In genomic region chr13:52012512-52012836, GRCh38 we compare ENCODE assay signal across 8 cellular contexts. TPM values are rescaled to one million over a fixed set of nuclear protein-coding genes. Genes with fewer than 3 reads are reported as not detected.
A peak's percentile ranks its signal among the peaks of the same experiment; 100 is the strongest.
DNase-seq lines count a peak whose midpoint lies in the region; ATAC-seq and TF ChIP-seq lines count a peak whose summit lies in the region.

No MANE protein-coding gene starts in this region.

- H3K9me3 ChIP-seq in Panc1 (ENCODE audit: control insufficient read depth, insufficient read depth, low read depth, low read length) (no peaks in the 10 kb centered on the region), esophagus muscularis mucosa (no peaks in the 10 kb centered on the region), psoas muscle (no peaks in the 10 kb centered on the region)

- H3K36me3 ChIP-seq in Panc1 (ENCODE audit: control insufficient read depth, insufficient read depth, low read length) (peaks cover 6% of the 10 kb centered on the region; the same call in 1 of the 2 replicates), esophagus muscularis mucosa (peaks cover 0 to 8% (median 6%) of the 10 kb centered on the region in 4 donors), psoas muscle (ENCODE audit: insufficient read depth in 1 of 2, low read depth in 1 of 2) (no peaks in the 10 kb centered on the region)

- TSS peak; percentile 91 for BruUV-seq in Panc1 (replicated peaks; lab: Mats Ljungman, UMichigan)

- TF ChIP-seq POLR2A in esophagus muscularis mucosa (IDR thresholded peaks at IDR 0.05; ENCODE audit: low read depth), result peak; percentile 16

- in situ Hi-C loops in Panc1 (cut with HindIII; ENCODE audit: low pct_unique_long_range_greater_than_20kb, low sequenced_read_pairs), result no loop called here

- H3K4me1 ChIP-seq in Panc1 (ENCODE audit: control insufficient read depth, insufficient read depth, low read length), result peaks cover 8% of the 10 kb centered on the region
- H3K4me1 ChIP-seq in esophagus muscularis mucosa, result peaks cover 15 to 45% (median 27%) of the 10 kb centered on the region in 4 donors
- H3K4me1 ChIP-seq in psoas muscle, result peaks cover 17% of the 10 kb centered on the region

- H3K27ac ChIP-seq in Panc1 (ENCODE audit: low read length), result peak overlapping the region; percentile 89
- peak overlapping the region; percentile 68 to 82 (median 76) for H3K27ac ChIP-seq in esophagus muscularis mucosa (replicated peaks in 1 of 4)
- peak overlapping the region; percentile 79 for H3K27ac ChIP-seq in psoas muscle

- WGBS in esophagus muscularis mucosa, result 1% methylated on average over 8 of the region's 8 CpGs
- 0% methylated on average over 8 of the region's 8 CpGs for WGBS in psoas muscle, 3 donors

- POLR2A ChIA-PET in Panc1 (lab: Charles Lee), result interaction anchor here (0.6 kb wide), 1 partner anchor 173 kb away, joined by 14 read pairs; no protein-coding TSS in a partner anchor

- intact Hi-C loops in Panc1 (cut with micrococcal nuclease; ENCODE audit: unreplicated experiment), result no loop called here
- intact Hi-C loops in esophagus muscularis mucosa (cut with DNase I), result no loop called here
- intact Hi-C loops in psoas muscle (cut with DNase I), result no loop called here

- TF ChIP-seq CTCF in Panc1 (IDR thresholded peaks at IDR 0.05) (no peak), esophagus muscularis mucosa (IDR thresholded peaks at IDR 0.05) (no peak), psoas muscle (IDR thresholded peaks at IDR 0.05) (no peak)

- no peak for DNase-seq in Panc1 (ENCODE audit: low read depth, low spot score)
- DNase-seq in esophagus muscularis mucosa (ENCODE audit: extremely low spot score), result no peak
- no peak for DNase-seq in psoas muscle
- no peak for DNase-seq in NCI-H1105 (lab: John Stamatoyannopoulos, UW)
- DNase-seq in NCI-H748 (lab: John Stamatoyannopoulos, UW; ENCODE audit: unreplicated experiment), result no peak
- DNase-seq in NCI-H1105 treated with DMSO at 0.1 percent for 48 hours (lab: John Stamatoyannopoulos, UW), result no peak

- H3K27me3 ChIP-seq in Panc1 (ENCODE audit: control insufficient read depth, insufficient read depth, low read length) (no peaks in the 10 kb centered on the region), esophagus muscularis mucosa (no peaks in the 10 kb centered on the region), psoas muscle (ENCODE audit: insufficient read depth in 3 of 3, low read length in 2 of 3) (no peaks in the 10 kb centered on the region)

- H3K4me3 ChIP-seq in Panc1 (ENCODE audit: low read depth in 2 of 2, low read length in 2 of 2), result peak overlapping the region; percentile 98 to 99
- peak overlapping the region; percentile 90 to 98 (median 93) for H3K4me3 ChIP-seq in esophagus muscularis mucosa
- peak overlapping the region; percentile 80 for H3K4me3 ChIP-seq in psoas muscle

- TF ChIP-seq EP300 in esophagus muscularis mucosa (IDR thresholded peaks at IDR 0.05), result no peak

- ATAC-seq in GM18511 (IDR thresholded peaks at IDR 0.05; ENCODE audit: unreplicated experiment) (peak; percentile 2), Panc1 (no peak), psoas muscle (no peak), GM21360 (IDR thresholded peaks at IDR 0.05; ENCODE audit: unreplicated experiment) (no peak)

- CTCF ChIA-PET in Panc1 (lab: Charles Lee), result interaction anchor here (0.6 kb wide), 1 partner anchor 9 kb away, joined by 4 read pairs; no protein-coding TSS in a partner anchor

RNA-seq across cellular contexts. Expression of gene ALG11, which starts 0.3 kb away (rescaled TPM):
- total RNA-seq in Panc1 (2021; ENCODE audit: unreplicated experiment), result 23.9 TPM
- 10.6 TPM for polyA plus RNA-seq in Panc1 (2012; ENCODE audit: insufficient read length)
- total RNA-seq in esophagus muscularis mucosa, result 10 to 100 TPM; 12.4 to 21.7 (median 16.3) TPM
- 10 to 100 TPM; 11.4 to 17.9 (median 16.0) TPM for total RNA-seq in psoas muscle
- 10 to 100 TPM in 1 of 3 donors, 1 to 10 TPM in 2; 2.6 to 17.0 (median 4.2) TPM for polyA plus RNA-seq in psoas muscle

RNA-seq across cellular contexts. Expression of gene ATP7B, which starts 1.2 kb away (rescaled TPM):
- total RNA-seq in Panc1 (2021; ENCODE audit: unreplicated experiment) (19.6 TPM), esophagus muscularis mucosa (1 to 10 TPM; 2.5 to 5.2 (median 4.4) TPM), psoas muscle (1 to 10 TPM; 1.3 to 3.5 (median 2.1) TPM)
- polyA plus RNA-seq in Panc1 (2012; ENCODE audit: insufficient read length), result 18.6 TPM
- 1 to 10 TPM in 1 of 3 donors, under 1 TPM in 2; 0.72 to 1.1 (median 0.90) TPM for polyA plus RNA-seq in psoas muscle

RNA-seq across cellular contexts. Expression of gene UTP14C, which starts 12.0 kb away (rescaled TPM):
- total RNA-seq in Panc1 (2021; ENCODE audit: unreplicated experiment), result 11.2 TPM
- polyA plus RNA-seq in Panc1 (2012; ENCODE audit: insufficient read length), result 5.2 TPM
- 10 to 100 TPM; 13.8 to 17.0 (median 16.2) TPM for total RNA-seq in esophagus muscularis mucosa
- total RNA-seq in psoas muscle, result 10 to 100 TPM in 1 of 4 donors, 1 to 10 TPM in 3; 7.8 to 10.1 (median 9.1) TPM
- 10 to 100 TPM in 1 of 3 donors, 1 to 10 TPM in 2; 5.0 to 10.9 (median 7.7) TPM for polyA plus RNA-seq in psoas muscle
